Comparison of ENCODE assay signal across 27 cellular contexts in genomic region chr12:114744696-114745095, GRCh38.
DNase-seq lines count a peak whose midpoint lies in the region; ATAC-seq, FAIRE-seq and TF ChIP-seq lines count a peak whose summit lies in the region.
"Had no signal": no experiment of that assay in that cellular context is flagged by ENCODE, and none has a peak within 500 bp of the region (broad histone marks: within the 10 kb centered on the region; RNA-seq: fewer than 3 reads in every experiment).

No MANE protein-coding gene starts in this region.

- H3K4me2 ChIP-seq in GM23338 (no peak overlapping the region), mesendoderm (ENCODE audit: low read length) (no peak overlapping the region)
- H3K4me2 ChIP-seq: BLaER1 had no signal

- intact Hi-C loops in esophagus muscularis mucosa (cut with DNase I), result no loop called here
- intact Hi-C loops in transverse colon (cut with DNase I; ENCODE audit: low total_unique reads), result no loop called here

- H2AK5ac ChIP-seq in mesendoderm (ENCODE audit: low read length), result peak overlapping the region; percentile 54

- no peaks in the 10 kb centered on the region for H3K79me1 ChIP-seq in mesendoderm (ENCODE audit: low read length)

- H3K79me2 ChIP-seq in GM23338 (replicated peaks; ENCODE audit: insufficient read depth), result no peaks in the 10 kb centered on the region
- H3K79me2 ChIP-seq in mesendoderm (ENCODE audit: control insufficient read depth, insufficient read depth, low read length), result no peaks in the 10 kb centered on the region

- peak overlapping the region; percentile 41 for H3K4ac ChIP-seq in mesendoderm (ENCODE audit: low read depth, low read length)

- H3K4me1 Mint-ChIP-seq in GM23338, result peaks cover 21% of the 10 kb centered on the region

- no peak for FAIRE-seq in small intestine (lab: Jason Lieb, UNC)
- FAIRE-seq: D721Med, GM12878, kidney had no signal

- H3K36me3 ChIP-seq in GM23338 (ENCODE audit: insufficient read depth), result no peaks in the 10 kb centered on the region
- H3K36me3 ChIP-seq in esophagus muscularis mucosa, result no peaks in the 10 kb centered on the region
- H3K36me3 ChIP-seq in mesendoderm (ENCODE audit: control insufficient read depth, insufficient read depth, low read length), result no peaks in the 10 kb centered on the region
- no peaks in the 10 kb centered on the region for H3K36me3 ChIP-seq in transverse colon
- H3K36me3 ChIP-seq in small intestine (ENCODE audit: control insufficient read depth in 2 of 2, insufficient read depth in 2 of 2, low read length in 2 of 2), result no peaks in the 10 kb centered on the region
- H3K36me3 ChIP-seq: BLaER1 had no signal

- H3K36me3 Mint-ChIP-seq in GM23338 (ENCODE audit: low read depth), result no peaks in the 10 kb centered on the region
- H3K36me3 Mint-ChIP-seq: WTC11 had no signal

- 0 out of 2 replicates have a peak, but pooled peaks cover 4% of the 10 kb centered on the region for H3K27me3 ChIP-seq in GM23338 (ENCODE audit: insufficient read depth)
- H3K27me3 ChIP-seq in esophagus muscularis mucosa, result no peaks in the 10 kb centered on the region
- no peaks in the 10 kb centered on the region for H3K27me3 ChIP-seq in mesendoderm (ENCODE audit: insufficient read depth, low read length, poor library complexity)
- H3K27me3 ChIP-seq in transverse colon, result no peaks in the 10 kb centered on the region
- H3K27me3 ChIP-seq in small intestine (ENCODE audit: control insufficient read depth in 2 of 2, insufficient read depth in 2 of 2, low read length in 2 of 2), result no peaks in the 10 kb centered on the region
- H3K27me3 ChIP-seq: BLaER1 had no signal

- no peaks in the 10 kb centered on the region for H3K9me2 ChIP-seq in GM23338 (ENCODE audit: insufficient read depth)

- no peak for TF ChIP-seq POLR2A in esophagus muscularis mucosa (IDR thresholded peaks at IDR 0.05; ENCODE audit: low read depth)
- TF ChIP-seq POLR2A in transverse colon (IDR thresholded peaks at IDR 0.05), result no peak

- TF ChIP-seq CTCF in GM23338 (conservative IDR thresholded peaks at IDR 0.05; ENCODE audit: low read depth in 2 of 2), result no peak
- no peak for TF ChIP-seq CTCF in esophagus muscularis mucosa (IDR thresholded peaks at IDR 0.05)
- no peak for TF ChIP-seq CTCF in transverse colon (IDR thresholded peaks at IDR 0.05)

- no peaks in the 10 kb centered on the region for H3K9me3 ChIP-seq in esophagus muscularis mucosa
- no peaks in the 10 kb centered on the region for H3K9me3 ChIP-seq in transverse colon
- no peaks in the 10 kb centered on the region for H3K9me3 ChIP-seq in small intestine (ENCODE audit: control insufficient read depth, low read depth)
- H3K9me3 ChIP-seq: BLaER1 had no signal

- peaks cover 12% of the 10 kb centered on the region; the same call in 1 of the 2 replicates for H3K4me1 ChIP-seq in GM23338 (ENCODE audit: insufficient read depth)
- H3K4me1 ChIP-seq in esophagus muscularis mucosa, result peaks cover 0 to 19% (median 11%) of the 10 kb centered on the region in 4 donors
- peaks cover 12% of the 10 kb centered on the region for H3K4me1 ChIP-seq in mesendoderm (ENCODE audit: control insufficient read depth, low read depth, low read length)
- H3K4me1 ChIP-seq in transverse colon, result peaks cover 0 to 7% (median 0%) of the 10 kb centered on the region in 4 donors
- no peaks in the 10 kb centered on the region for H3K4me1 ChIP-seq in small intestine (ENCODE audit: control insufficient read depth in 2 of 2, insufficient read depth in 1 of 2, low read depth in 1 of 2, low read length in 1 of 2)

- CTCF ChIA-PET in HEK293T (lab: Yijun Ruan, JAX), result no interaction called here

- H3K18ac ChIP-seq in mesendoderm (ENCODE audit: low read length), result peak overlapping the region; percentile 36

- no peak overlapping the region for H2BK15ac ChIP-seq in mesendoderm (replicated peaks; ENCODE audit: low read depth)

- TF ChIP-seq EP300 in esophagus muscularis mucosa (IDR thresholded peaks at IDR 0.05) (no peak), transverse colon (IDR thresholded peaks at IDR 0.05; ENCODE audit: low read depth) (no peak)

- DNase-seq in GM23338 (ENCODE audit: low spot score) (no peak), esophagus muscularis mucosa (ENCODE audit: extremely low spot score) (no peak), mesendoderm (no peak), transverse colon (peak; percentile 19), small intestine (no peak), HEK293T (ENCODE audit: extremely low spot score) (no peak)
- DNase-seq: activated CD4-positive, alpha-beta T cell treated with anti-CD3 and anti-CD28 coated beads, Interleukin-2, amount 50 U/mL, for 48 hours; activated naive CD4-positive, alpha-beta T cell treated with Interleukin-2 at 50 U/mL for 16 hours; activated T-cell treated with anti-CD3 and anti-CD28 coated beads for 4 hours; anterior cingulate cortex; central memory CD4-positive, alpha-beta T cell; effector CD8-positive, alpha-beta T cell; GDM1; KG1; kidney; mammary epithelial cell; NCI-H187 treated with DMSO at 0.1 percent for 48 hours; NCI-H2227 treated with DMSO at 0.1 percent for 48 hours; T-helper 2 cell had no signal

- no peaks in the 10 kb centered on the region for H3F3A ChIP-seq in GM23338 (replicated peaks; ENCODE audit: low read depth)

- H2BK5ac ChIP-seq in mesendoderm (ENCODE audit: low read length), result no peak overlapping the region

- no peak overlapping the region for H3K27ac ChIP-seq in GM23338 (ENCODE audit: low read depth)
- H3K27ac ChIP-seq in esophagus muscularis mucosa (replicated peaks in 1 of 4), result no peak overlapping the region
- no peak overlapping the region for H3K27ac ChIP-seq in mesendoderm (ENCODE audit: low read depth, low read length)
- peak overlapping the region in 3 of 4 donors; percentile 5 to 48 (median 30) for H3K27ac ChIP-seq in transverse colon
- no peak overlapping the region for H3K27ac ChIP-seq in small intestine (ENCODE audit: low read depth in 1 of 2, low read length in 1 of 2)
- H3K27ac ChIP-seq: BLaER1 had no signal

- H4K5ac ChIP-seq in mesendoderm (ENCODE audit: low read length), result no peak overlapping the region

- H3K56ac ChIP-seq in mesendoderm (ENCODE audit: low read length), result peak overlapping the region; percentile 62

- ATAC-seq in GM23338, result no peak
- no peak for ATAC-seq in HG02759 (IDR thresholded peaks at IDR 0.05; ENCODE audit: unreplicated experiment)
- ATAC-seq in GM21526 (IDR thresholded peaks at IDR 0.05; ENCODE audit: low FRiP score, unreplicated experiment), result no peak
- ATAC-seq: GM12878, Panc1, WTC11 had no signal

- no peaks in the 10 kb centered on the region for H3K9me3 Mint-ChIP-seq in GM23338
- H3K9me3 Mint-ChIP-seq: neural crest cell, WTC11 had no signal

- H3K4me3 ChIP-seq in GM23338 (no peak overlapping the region), esophagus muscularis mucosa (peak overlapping the region in 3 of 4 donors; percentile 8 to 24 (median 20)), mesendoderm (ENCODE audit: low read length) (no peak overlapping the region), transverse colon (no peak overlapping the region), small intestine (ENCODE audit: low read depth in 1 of 2, low read length in 2 of 2) (no peak overlapping the region)
- H3K4me3 ChIP-seq: BLaER1, GM12878 had no signal

- H3K4me3 Mint-ChIP-seq in GM23338, result no peak overlapping the region
- H3K4me3 Mint-ChIP-seq: neural crest cell, WTC11 had no signal

- no peaks in the 10 kb centered on the region for H4K20me1 ChIP-seq in GM23338 (replicated peaks; ENCODE audit: insufficient read depth)
- H4K20me1 ChIP-seq: BLaER1 had no signal

- no peak overlapping the region for H4K8ac ChIP-seq in mesendoderm (ENCODE audit: low read depth, low read length)

- peak overlapping the region; percentile 46 for H2BK120ac ChIP-seq in mesendoderm (ENCODE audit: low read depth, low read length)

- peaks cover 16% of the 10 kb centered on the region for H3K27me3 Mint-ChIP-seq in GM23338 (ENCODE audit: insufficient read depth, low read depth, poor library complexity)

- H3K9ac ChIP-seq in mesendoderm (ENCODE audit: low read length), result no peak overlapping the region
- H3K9ac ChIP-seq: BLaER1 had no signal

- in situ Hi-C loops in transverse colon (cut with MboI; ENCODE audit: low pct_ligation_motif_present in 1 of 4, low pct_unique_long_range_greater_than_20kb in 1 of 4, low sequenced_read_pairs in 3 of 4), result no loop called here

- POLR2A ChIA-PET in HEK293T (lab: Yijun Ruan, JAX), result no interaction called here

- WGBS in esophagus muscularis mucosa, result 38% methylated on average over 15 of the region's 15 CpGs
- WGBS in mesendoderm (ENCODE audit: extremely low coverage, insufficient coverage, low lambda C conversion rate), result no CpG with 5 or more reads among the region's 15 CpGs
- WGBS in transverse colon (ENCODE audit: low coverage in 1 of 2), 2 donors, result 62 to 64% methylated on average over 7 to 15 of the region's 15 CpGs
- WGBS in small intestine, 3 donors, result 68 to 84% (median 78%) methylated on average over 15 of the region's 15 CpGs

- H2AFZ ChIP-seq in GM23338, result 0 out of 2 replicates have a peak overlapping the region, but pooled peaks have one; percentile 32

- no peak overlapping the region for H3K23ac ChIP-seq in mesendoderm (ENCODE audit: low read length)

- no peak overlapping the region for H3K27ac Mint-ChIP-seq in GM23338
- H3K27ac Mint-ChIP-seq: WTC11 had no signal

TF ChIP-seq in GM23338, 12 proteins besides CTCF, POLR2A, EP300 and RAD21 (continues in another document):
- TF ChIP-seq STAT1 (IDR thresholded peaks at IDR 0.05; ENCODE audit: unreplicated experiment) (no peak), JUNB (IDR thresholded peaks at IDR 0.05; ENCODE audit: unreplicated experiment) (no peak)

TF ChIP-seq in HEK293T, 16 proteins besides CTCF, POLR2A, EP300 and RAD21:
- TF ChIP-seq CTBP1 (IDR thresholded peaks at IDR 0.05; ENCODE audit: borderline replicate concordance), result no peak
- no peak for TF ChIP-seq SUZ12 (IDR thresholded peaks at IDR 0.05)
- no peak for TF ChIP-seq BHLHE40 (IDR thresholded peaks at IDR 0.05; ENCODE audit: borderline replicate concordance)
- TF ChIP-seq NFRKB (IDR thresholded peaks at IDR 0.05), result no peak
- TF ChIP-seq ELF4 (IDR thresholded peaks at IDR 0.05), result no peak
- TF ChIP-seq FOXA1 (IDR thresholded peaks at IDR 0.05), result no peak
- TF ChIP-seq SP1 (IDR thresholded peaks at IDR 0.05), result no peak
- no peak for TF ChIP-seq ZNF384 (IDR thresholded peaks at IDR 0.05)
- no peak for TF ChIP-seq L3MBTL2 (conservative IDR thresholded peaks at IDR 0.05)
- no peak for TF ChIP-seq ARNT (IDR thresholded peaks at IDR 0.05)
- no peak for TF ChIP-seq LEF1 (IDR thresholded peaks at IDR 0.05; ENCODE audit: borderline replicate concordance)
- TF ChIP-seq PKNOX1 (IDR thresholded peaks at IDR 0.05), result no peak

Comparison
In these comparisons a context has a peak if more than half of its experiments do, and no peak if none do; other contexts are left out.
1. H3K27ac ChIP-seq: peak in transverse colon (3 of 4); none in GM23338 (single experiment), esophagus muscularis mucosa (0 of 4), mesendoderm (single experiment) and small intestine (0 of 2).
2. H3K4me3 ChIP-seq: peak in esophagus muscularis mucosa (3 of 4); none in GM23338 (single experiment), mesendoderm (single experiment), transverse colon (0 of 4) and small intestine (0 of 2).